Comparison of ENCODE assay signal across 9 cellular contexts in the genomic region with DNA sequence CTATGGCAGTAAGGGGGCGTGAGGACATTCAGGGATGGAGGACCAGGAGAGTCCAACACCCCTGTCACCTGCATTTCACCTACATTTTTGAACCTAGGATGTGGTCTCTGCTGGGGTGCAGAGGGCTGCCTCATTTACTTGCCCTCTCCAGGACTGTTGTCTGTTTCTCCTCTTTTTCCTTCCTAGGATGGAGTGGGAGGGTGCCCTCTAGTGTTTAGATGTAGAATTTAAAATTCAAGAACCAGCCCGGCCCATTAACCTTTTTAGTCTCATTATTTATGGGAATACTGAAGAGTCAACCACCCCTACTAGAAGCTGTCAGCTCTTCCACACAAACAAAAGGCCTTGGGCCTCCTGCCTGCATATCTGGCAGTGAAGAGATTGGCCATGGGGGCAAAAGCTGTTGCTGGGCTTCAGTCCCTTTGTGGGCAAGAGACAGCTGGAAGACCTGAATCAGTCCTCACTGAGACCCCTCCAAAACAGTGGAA. TPM values are rescaled to one million over a fixed set of nuclear protein-coding genes. Genes with fewer than 3 reads are reported as not detected.
A peak's percentile ranks its signal among the peaks of the same experiment; 100 is the strongest.
DNase-seq lines count a peak whose midpoint lies in the region; ATAC-seq and TF ChIP-seq lines count a peak whose summit lies in the region.
"Had no signal": no experiment of that assay in that cellular context is flagged by ENCODE, and none has a peak within 500 bp of the region (broad histone marks: within the 10 kb centered on the region; RNA-seq: fewer than 3 reads in every experiment).

No MANE protein-coding gene starts in this region.

- ATAC-seq in HG03571 (IDR thresholded peaks at IDR 0.05; ENCODE audit: unreplicated experiment), result no peak
- ATAC-seq in GM21360 (IDR thresholded peaks at IDR 0.05; ENCODE audit: unreplicated experiment), result no peak

- no peak overlapping the region for H3K27ac ChIP-seq in spleen

- no peak overlapping the region for H3K4me3 ChIP-seq in spleen

- H3K27me3 ChIP-seq in spleen (replicated peaks in 1 of 7), result peaks cover 0 to 33% (median 0%) of the 10 kb centered on the region in 7 donors

- no peaks in the 10 kb centered on the region for H3K9me3 ChIP-seq in spleen

- intact Hi-C loops in spleen (cut with DNase I; ENCODE audit: low total_unique reads), result no loop called here

- peak; percentile 21 for DNase-seq in activated CD4-positive, alpha-beta T cell treated with anti-CD3 and anti-CD28 coated beads for 48 hours
- DNase-seq in activated CD4-positive, alpha-beta T cell treated with anti-CD3 and anti-CD28 coated beads, Interleukin-2, amount 50 U/mL, for 4 hours, result no peak
- DNase-seq in Kasumi-1 (lab: John Stamatoyannopoulos, UW) (peak; percentile 59 to 75), T1000 (lab: John Stamatoyannopoulos, UW) (peak; percentile 11), germinal center (ENCODE audit: low spot score) (peak; percentile 49), spleen (no peak)
- DNase-seq: activated naive CD8-positive, alpha-beta T cell treated with anti-CD3 and anti-CD28 coated beads, Interleukin-2, amount 10 ng/mL, durations not matched to agents 7 days and 5 days had no signal

- WGBS in spleen, 5 donors, result 40 to 52% (median 49%) methylated on average over 2 of the region's 2 CpGs

- H3K4me1 ChIP-seq in spleen, result peaks cover 27 to 66% (median 46%) of the 10 kb centered on the region in 6 donors

- no peak for TF ChIP-seq POLR2A in spleen (IDR thresholded peaks at IDR 0.05)

- TF ChIP-seq CTCF in spleen (IDR thresholded peaks at IDR 0.05 in 8 of 11, conservative IDR thresholded peaks at IDR 0.05 in 3 of 11), result peak in 10 of 11 experiments; percentile 31 to 76 (median 68)

- H3K36me3 ChIP-seq in spleen, result peaks cover 0 to under 1% (median 0%) of the 10 kb centered on the region in 6 donors

RNA-seq across cellular contexts. Expression of a gene that starts 2.5 kb away (rescaled TPM):
- total RNA-seq in spleen, result 100 to 1,000 TPM in 3 of 7 donors, 10 to 100 TPM in 4; 73.9 to 166 (median 98.7) TPM
- polyA plus RNA-seq in spleen, result 100 to 1,000 TPM in 2 of 3 donors, 10 to 100 TPM in 1; 59.5 to 119 (median 102) TPM

RNA-seq across cellular contexts. Expression of a gene that starts 7.7 kb away (rescaled TPM):
- total RNA-seq in spleen, result not detected
- polyA plus RNA-seq in spleen, result under 1 TPM in 2 of 3 donors, not detected in 1; 0.06 to 0.26 TPM
- total RNA-seq: activated naive CD8-positive, alpha-beta T cell treated with anti-CD3 and anti-CD28 coated beads, Interleukin-2, amount 10 ng/mL, durations not matched to agents 7 days and 5 days had no signal

RNA-seq across cellular contexts. Expression of a gene that starts 26.7 kb away (rescaled TPM):
- not detected for total RNA-seq in spleen
- under 1 TPM in 2 of 3 donors, not detected in 1; under 0.01 to 0.03 TPM for polyA plus RNA-seq in spleen
- total RNA-seq: activated naive CD8-positive, alpha-beta T cell treated with anti-CD3 and anti-CD28 coated beads, Interleukin-2, amount 10 ng/mL, durations not matched to agents 7 days and 5 days had no signal

RNA-seq across cellular contexts. Expression of a gene that starts 30.7 kb away (rescaled TPM):
- total RNA-seq in spleen, result 1 to 10 TPM; 1.5 to 3.1 (median 2.2) TPM
- 1 to 10 TPM; 1.6 to 3.2 (median 2.0) TPM for polyA plus RNA-seq in spleen

RNA-seq across cellular contexts. Expression of a gene that starts 33.8 kb away (rescaled TPM):
- 1 to 10 TPM in 1 of 7 donors, under 1 TPM in 2, not detected in 4; 0.47 to 2.4 (median 0.51) TPM for total RNA-seq in spleen
- polyA plus RNA-seq in spleen, result under 1 TPM; 0.28 to 0.93 (median 0.80) TPM
- total RNA-seq: activated naive CD8-positive, alpha-beta T cell treated with anti-CD3 and anti-CD28 coated beads, Interleukin-2, amount 10 ng/mL, durations not matched to agents 7 days and 5 days had no signal

Comparison
In these comparisons a context has a peak if more than half of its experiments do, and no peak if none do; other contexts are left out.
1. DNase-seq: peak in activated CD4-positive, alpha-beta T cell treated with anti-CD3 and anti-CD28 coated beads for 48 hours (single experiment), Kasumi-1 (2 of 2), T1000 (single experiment) and germinal center (single experiment); none in activated CD4-positive, alpha-beta T cell treated with anti-CD3 and anti-CD28 coated beads, Interleukin-2, amount 50 U/mL, for 4 hours (0 of 2) and spleen (single experiment).